Comparison of ENCODE assay signal across 1 cellular context in genomic region chr13:46340631-46341111, GRCh38.
TF ChIP-seq lines count a peak whose summit lies in the region.

No MANE protein-coding gene starts in this region.

TF ChIP-seq in GM12878, 131 proteins besides CTCF, POLR2A, EP300 and RAD21 (continued from another document):
- no peak for TF ChIP-seq REST (IDR thresholded peaks at IDR 0.05; ENCODE audit: low read depth, low read length)
- TF ChIP-seq NR2F1 (conservative IDR thresholded peaks at IDR 0.05) = no peak
- no peak for TF ChIP-seq ZNF217 (IDR thresholded peaks at IDR 0.05)
- TF ChIP-seq ZNF24 (IDR thresholded peaks at IDR 0.05) = no peak
- no peak for TF ChIP-seq ZNF207 (IDR thresholded peaks at IDR 0.05; ENCODE audit: borderline replicate concordance)
- no peak for TF ChIP-seq NFXL1 (IDR thresholded peaks at IDR 0.05; ENCODE audit: borderline replicate concordance)
- TF ChIP-seq CREM (IDR thresholded peaks at IDR 0.05; ENCODE audit: low read depth) = no peak
TF ChIP-seq in GM12878: peak in this region for 0.
